In genomic region chr9:127397722-127398647, GRCh38 we compare ENCODE assay signal across 1 cellular context.
TF ChIP-seq lines count a peak whose summit lies in the region.

No MANE protein-coding gene starts in this region.

TF ChIP-seq in HEK293, 187 proteins besides CTCF, POLR2A, EP300 and RAD21 (continued from another document and continues in another):
- TF ChIP-seq PRDM10 (tag by site-specific recombination; IDR thresholded peaks at IDR 0.05) (peak; percentile 49; the same call in 1 of the 2 replicates), HOXC10 (CRISPR knock-in tag; IDR thresholded peaks at IDR 0.05) (no peak), ZNF549 (tag by site-specific recombination; IDR thresholded peaks at IDR 0.05) (no peak), BCL11B (tag by site-specific recombination; IDR thresholded peaks at IDR 0.05; ENCODE audit: low read depth) (no peak), IKZF3 (tag by site-specific recombination; IDR thresholded peaks at IDR 0.05) (no peak), ZNF366 (tag by site-specific recombination; conservative IDR thresholded peaks at IDR 0.05) (no peak), TSHZ1 (tag by site-specific recombination; IDR thresholded peaks at IDR 0.05; ENCODE audit: borderline replicate concordance) (no peak), BCL6B (tag by site-specific recombination; IDR thresholded peaks at IDR 0.05) (no peak), ZNF211 (tag by site-specific recombination; IDR thresholded peaks at IDR 0.05; ENCODE audit: low read depth) (no peak), ZNF76 (tag by site-specific recombination; IDR thresholded peaks at IDR 0.05; ENCODE audit: borderline replicate concordance, low read depth) (no peak; the same call in 1 of the 2 replicates), ZEB2 (tag by site-specific recombination; IDR thresholded peaks at IDR 0.05) (peak; percentile 51; the same call in 1 of the 2 replicates), TCF7L2 (IDR thresholded peaks at IDR 0.05; ENCODE audit: borderline replicate concordance, low read depth, low read length) (no peak), ZNF629 (tag by site-specific recombination; IDR thresholded peaks at IDR 0.05) (no peak), ZNF311 (tag by site-specific recombination; IDR thresholded peaks at IDR 0.05; ENCODE audit: borderline replicate concordance) (no peak), KLF9 (tag by site-specific recombination; IDR thresholded peaks at IDR 0.05; ENCODE audit: low read depth) (0 out of 2 replicates have a peak, but pooled peaks have one; percentile 14), ZNF121 (tag by site-specific recombination; IDR thresholded peaks at IDR 0.05) (no peak), ZNF518A (tag by site-specific recombination; conservative IDR thresholded peaks at IDR 0.05; ENCODE audit: low read depth) (no peak), REST (tag by site-specific recombination; IDR thresholded peaks at IDR 0.05) (no peak), BCL11A (tag by site-specific recombination; IDR thresholded peaks at IDR 0.05; ENCODE audit: low read depth) (no peak), ZFP3 (tag by site-specific recombination; IDR thresholded peaks at IDR 0.05; ENCODE audit: low read depth) (no peak), GLI2 (tag by site-specific recombination; IDR thresholded peaks at IDR 0.05; ENCODE audit: borderline replicate concordance, low read depth) (no peak), ZNF2 (tag by site-specific recombination; IDR thresholded peaks at IDR 0.05) (no peak), ZBTB6 (tag by site-specific recombination; IDR thresholded peaks at IDR 0.05) (no peak), ZNF398 (tag by site-specific recombination; IDR thresholded peaks at IDR 0.05) (peak; percentile 48; the same call in 1 of the 2 replicates), ZSCAN23 (tag by site-specific recombination; IDR thresholded peaks at IDR 0.05) (no peak), ZNF548 (tag by site-specific recombination; IDR thresholded peaks at IDR 0.05) (no peak), ZNF658 (tag by site-specific recombination; IDR thresholded peaks at IDR 0.05) (no peak), ZNF248 (tag by site-specific recombination; IDR thresholded peaks at IDR 0.05) (no peak), ZNF692 (tag by site-specific recombination; IDR thresholded peaks at IDR 0.05) (no peak), SP2 (tag by site-specific recombination; IDR thresholded peaks at IDR 0.05) (no peak), PRDM6 (tag by site-specific recombination; IDR thresholded peaks at IDR 0.05) (no peak)
